Comparison of ENCODE assay signal across 14 cellular contexts in genomic region chr5:16457451-16457850, GRCh38. TPM values are rescaled to one million over a fixed set of nuclear protein-coding genes. Genes with fewer than 3 reads are reported as not detected.
DNase-seq lines count a peak whose midpoint lies in the region; ATAC-seq lines count a peak whose summit lies in the region.
"Had no signal": no experiment of that assay in that cellular context is flagged by ENCODE, and none has a peak within 500 bp of the region (broad histone marks: within the 10 kb centered on the region; RNA-seq: fewer than 3 reads in every experiment).

No MANE protein-coding gene starts in this region.

- intact Hi-C loops in CD4-positive, alpha-beta memory T cell (cut with micrococcal nuclease), result no loop called here
- intact Hi-C loops in left colon (cut with DNase I, micrococcal nuclease), result no loop called here

- peaks cover 79% of the 10 kb centered on the region for H3K4me1 ChIP-seq in CD4-positive, alpha-beta memory T cell (ENCODE audit: insufficient read depth, low read length)
- H3K4me1 ChIP-seq: testis had no signal

- H3K4me3 ChIP-seq in CD4-positive, alpha-beta memory T cell (ENCODE audit: low read length in 2 of 2), result no peak overlapping the region
- H3K4me3 ChIP-seq: testis had no signal

- H3K27ac Mint-ChIP-seq in CD4-positive, alpha-beta memory T cell, result peak overlapping the region in 5 of 7 donors; percentile 3 to 74 (median 46)
- H3K27ac Mint-ChIP-seq in activated naive CD8-positive, alpha-beta T cell treated with anti-CD3 and anti-CD28 coated beads, Interleukin-2, amount 50 U/mL, for 24 hours, result peak overlapping the region; percentile 81

- peaks cover 56 to 83% (median 68%) of the 10 kb centered on the region in 4 donors for H3K4me1 Mint-ChIP-seq in CD4-positive, alpha-beta memory T cell
- peaks cover 82% of the 10 kb centered on the region for H3K4me1 Mint-ChIP-seq in activated naive CD8-positive, alpha-beta T cell treated with anti-CD3 and anti-CD28 coated beads, Interleukin-2, amount 50 U/mL, for 24 hours

- no peaks in the 10 kb centered on the region for H3K27me3 ChIP-seq in CD4-positive, alpha-beta memory T cell (ENCODE audit: insufficient read depth, low read length)
- H3K27me3 ChIP-seq: testis had no signal

- peak; percentile 9 for ATAC-seq in activated naive CD8-positive, alpha-beta T cell treated with anti-CD3 and anti-CD28 coated beads, Interleukin-2, amount 50 U/mL, for 24 hours
- ATAC-seq in left colon (peak; percentile 46), GM21367 (IDR thresholded peaks at IDR 0.05; ENCODE audit: unreplicated experiment) (no peak)

- peaks cover 47 to 82% of the 10 kb centered on the region in 2 donors for H3K36me3 Mint-ChIP-seq in CD4-positive, alpha-beta memory T cell
- H3K36me3 Mint-ChIP-seq in activated naive CD8-positive, alpha-beta T cell treated with anti-CD3 and anti-CD28 coated beads, Interleukin-2, amount 50 U/mL, for 24 hours (ENCODE audit: low read depth), result peaks cover 68% of the 10 kb centered on the region

- POLR2A ChIA-PET in CD4-positive, alpha-beta memory T cell (lab: Charles Lee; ENCODE audit: partially characterized antibody), result interaction anchor here (0.7 kb wide), 1 partner anchor 170 kb away, joined by 3 read pairs; no protein-coding TSS in a partner anchor

- H3K27ac ChIP-seq in CD4-positive, alpha-beta memory T cell (ENCODE audit: low read depth, low read length), result no peak overlapping the region
- H3K27ac ChIP-seq: KMS-11, testis had no signal

- H3K36me3 ChIP-seq in CD4-positive, alpha-beta memory T cell (ENCODE audit: insufficient read depth, low read length), result peaks cover 61% of the 10 kb centered on the region

- no peaks in the 10 kb centered on the region for H3K27me3 Mint-ChIP-seq in CD4-positive, alpha-beta memory T cell
- H3K27me3 Mint-ChIP-seq in activated naive CD8-positive, alpha-beta T cell treated with anti-CD3 and anti-CD28 coated beads, Interleukin-2, amount 50 U/mL, for 24 hours, result no peaks in the 10 kb centered on the region
- H3K27me3 Mint-ChIP-seq: dendritic cell treated with granulocyte-macrophage colony-stimulating factor and Interleukin-4, amounts not matched to agents 40 ng/mL and 50 ng/mL, for 4 days had no signal

- H3K9me3 Mint-ChIP-seq in CD4-positive, alpha-beta memory T cell, result no peaks in the 10 kb centered on the region
- no peaks in the 10 kb centered on the region for H3K9me3 Mint-ChIP-seq in activated naive CD8-positive, alpha-beta T cell treated with anti-CD3 and anti-CD28 coated beads, Interleukin-2, amount 50 U/mL, for 24 hours
- H3K9me3 Mint-ChIP-seq: dendritic cell treated with granulocyte-macrophage colony-stimulating factor and Interleukin-4, amounts not matched to agents 40 ng/mL and 50 ng/mL, for 4 days had no signal

- H3K4me3 Mint-ChIP-seq in CD4-positive, alpha-beta memory T cell, result peak overlapping the region in 2 of 8 donors; percentile 5 to 37
- peak overlapping the region; percentile 49 for H3K4me3 Mint-ChIP-seq in activated naive CD8-positive, alpha-beta T cell treated with anti-CD3 and anti-CD28 coated beads, Interleukin-2, amount 50 U/mL, for 24 hours
- H3K4me3 Mint-ChIP-seq: dendritic cell treated with granulocyte-macrophage colony-stimulating factor and Interleukin-4, amounts not matched to agents 40 ng/mL and 50 ng/mL, for 4 days had no signal

- DNase-seq in Ammon's horn (ENCODE audit: low spot score) (peak; percentile 29), left colon (no peak), UCSD-AML1 (lab: John Stamatoyannopoulos, UW; ENCODE audit: unreplicated experiment) (no peak)
- no peak for DNase-seq in CD4-positive, alpha-beta memory T cell
- DNase-seq in activated naive CD8-positive, alpha-beta T cell treated with anti-CD3 and anti-CD28 coated beads, Interleukin-2, amount 50 U/mL, for 24 hours, result no peak
- no peak for DNase-seq in effector CD8-positive, alpha-beta T cell (lab: John Stamatoyannopoulos, UW)
- DNase-seq: islet precursor cell, NCI-H187 treated with DMSO at 0.1 percent for 48 hours, retina, SK-N-SH, testis had no signal

- H3K9me3 ChIP-seq in CD4-positive, alpha-beta memory T cell (ENCODE audit: control insufficient read depth in 1 of 2, low read length in 2 of 2), result no peaks in the 10 kb centered on the region
- H3K9me3 ChIP-seq: SK-N-SH, testis had no signal

- CTCF ChIA-PET in CD4-positive, alpha-beta memory T cell (lab: Charles Lee; ENCODE audit: partially characterized antibody), result interaction anchor here (0.8 to 5.5 kb wide), 14 partner anchors 7 to 1353 kb away, joined by 3 to 50 read pairs (median 7); no protein-coding TSS in a partner anchor

RNA-seq across cellular contexts. Expression of gene ZNF622, which starts 8.1 kb away (rescaled TPM):
- 10 to 100 TPM; 32.2 to 34.8 TPM for total RNA-seq in CD4-positive, alpha-beta memory T cell
- 10 to 100 TPM; 56.9 to 71.8 TPM for polyA plus RNA-seq in CD4-positive, alpha-beta memory T cell
- 10 to 100 TPM; 41.7 to 42.5 TPM for total RNA-seq in left colon
